In the genomic region with DNA sequence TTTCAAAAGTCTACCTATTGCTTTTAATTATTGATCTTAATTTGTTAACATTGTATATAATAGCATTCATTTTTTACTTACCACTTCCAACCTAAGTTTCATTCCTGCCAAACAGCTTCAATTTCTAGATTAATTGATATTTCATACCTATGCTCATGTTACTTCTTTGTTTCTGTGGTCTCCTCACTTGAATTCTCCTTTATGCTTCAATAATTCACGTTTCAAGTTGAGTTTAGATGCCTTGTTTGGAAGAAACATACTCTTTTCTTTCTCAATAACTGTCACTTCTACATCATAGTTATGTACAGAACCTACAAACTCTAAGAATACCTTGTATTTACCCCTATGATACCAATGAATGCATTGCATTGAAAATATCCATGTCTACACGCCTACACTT, we compare ENCODE assay signal across 25 cellular contexts.
"Had no signal": no experiment of that assay in that cellular context is flagged by ENCODE, and none has a peak within 500 bp of the region (broad histone marks: within the 10 kb centered on the region; RNA-seq: fewer than 3 reads in every experiment).

No MANE protein-coding gene starts in this region.

- H3K4me3 ChIP-seq: coronary artery, dorsolateral prefrontal cortex had no signal

- H3K36me3 ChIP-seq: brain microvascular endothelial cell, WERI-Rb-1 had no signal

- DNase-seq: activated B cell treated with CpG ODN at 0.5 μM for 24 hours; activated CD4-positive, alpha-beta T cell treated with anti-CD3 and anti-CD28 coated beads for 48 hours; activated CD4-positive, alpha-beta T cell treated with anti-CD3 and anti-CD28 coated beads, Interleukin-2, amount 50 U/mL, for 1 hour; activated CD4-positive, alpha-beta T cell treated with anti-CD3 and anti-CD28 coated beads, Interleukin-2, amount 50 U/mL, for 48 hours; activated CD8-positive, alpha-beta memory T cell treated with anti-CD3 and anti-CD28 coated beads for 24 hours; activated CD8-positive, alpha-beta T cell treated with anti-CD3 and anti-CD28 coated beads for 36 hours; activated effector memory CD4-positive, alpha-beta T cell treated with Interleukin-2 at 50 U/mL for 16 hours; activated gamma-delta T cell treated with Interleukin-2 at 50 U/mL for 16 hours; activated naive CD4-positive, alpha-beta T cell treated with anti-CD3 and anti-CD28 coated beads, Interleukin-2, amount 50 U/mL, for 16 hours; activated naive CD4-positive, alpha-beta T cell treated with Interleukin-2 at 50 U/mL for 16 hours; activated T-cell treated with anti-CD3 and anti-CD28 coated beads, Interleukin-2, amount 50 U/mL, for 4 hours; amniotic stem cell; anterior cingulate cortex; brain microvascular endothelial cell; dorsolateral prefrontal cortex; effector memory CD4-positive, alpha-beta T cell; endodermal cell; foreskin fibroblast; head of caudate nucleus; T1000; WERI-Rb-1 had no signal

- H3K27ac ChIP-seq: brain microvascular endothelial cell, coronary artery, dorsolateral prefrontal cortex, WERI-Rb-1 had no signal

- ATAC-seq: activated CD4-positive, CD25-positive, alpha-beta regulatory T cell treated with anti-CD3 and anti-CD28 coated beads, Interleukin-2, amount 50 U/mL, for 24 hours; activated CD8-positive, alpha-beta T cell treated with anti-CD3 and anti-CD28 coated beads for 36 hours; activated T-cell treated with anti-CD3 and anti-CD28 coated beads, Interleukin-2, amount 50 U/mL, for 4 hours; activated T-helper 17 cell treated with anti-CD3 and anti-CD28 coated beads, Interleukin-2, amount 50 U/mL, for 72 hours; esophagus mucosa had no signal

- H3K27me3 ChIP-seq: brain microvascular endothelial cell, dorsolateral prefrontal cortex had no signal
